9 cellular contexts compared by ENCODE assay signal in genomic region chr17:45127583-45128300, GRCh38. TPM values are rescaled to one million over a fixed set of nuclear protein-coding genes. Genes with fewer than 3 reads are reported as not detected.
A peak's percentile ranks its signal among the peaks of the same experiment; 100 is the strongest.
DNase-seq lines count a peak whose midpoint lies in the region; ATAC-seq, FAIRE-seq and TF ChIP-seq lines count a peak whose summit lies in the region.
"Had no signal": no experiment of that assay in that cellular context is flagged by ENCODE, and none has a peak within 500 bp of the region (broad histone marks: within the 10 kb centered on the region; RNA-seq: fewer than 3 reads in every experiment).

No MANE protein-coding gene starts in this region.

- FAIRE-seq in pancreas (lab: Jason Lieb, UNC) = no peak

- intact Hi-C loops in pancreas (cut with DNase I) = no loop called here
- intact Hi-C loops in posterior vena cava (cut with DNase I) = no loop called here

- TF ChIP-seq CTCF in foreskin keratinocyte (conservative IDR thresholded peaks at IDR 0.05) = no peak
- no peak for TF ChIP-seq CTCF in pancreas (IDR thresholded peaks at IDR 0.05)

- no peaks in the 10 kb centered on the region for H3K36me3 ChIP-seq in SJCRH30
- H3K36me3 ChIP-seq in pancreas = no peaks in the 10 kb centered on the region

- ATAC-seq in foreskin keratinocyte (peak; percentile 11), pancreas (peak in 2 of 4 donors; percentile 7 to 12)
- ATAC-seq: CD8-positive, alpha-beta T cell had no signal

- H3K4me1 ChIP-seq in SJCRH30 = peaks cover 36% of the 10 kb centered on the region
- H3K4me1 ChIP-seq in foreskin keratinocyte = peaks cover 44% of the 10 kb centered on the region
- peaks cover 0 to 5% (median 0%) of the 10 kb centered on the region in 3 donors for H3K4me1 ChIP-seq in pancreas

- H3K4me3 ChIP-seq in SJCRH30 (no peak overlapping the region), pancreas (no peak overlapping the region)

- DNase-seq in EH (ENCODE audit: low read depth) (peak; percentile 72), SJCRH30 (peak; percentile 51), foreskin keratinocyte (peak; percentile 48 to 68), pancreas (peak in 5 of 6 donors; percentile 36 to 75 (median 56)), SKM-1 treated with dmso at 0.1 percent for 144 hours (lab: John Stamatoyannopoulos, UW; ENCODE audit: unreplicated experiment) (no peak), posterior vena cava (ENCODE audit: low spot score) (no peak), activated gamma-delta T cell (lab: John Stamatoyannopoulos, UW) (no peak), pons (ENCODE audit: low spot score) (no peak)
- DNase-seq: CD8-positive, alpha-beta T cell had no signal

- H3K27ac ChIP-seq in SJCRH30 (peak overlapping the region; percentile 14; the same call in 1 of the 2 replicates), foreskin keratinocyte (peak overlapping the region; percentile 49), pancreas (peak overlapping the region in 3 of 4 donors; percentile 8 to 37 (median 26))

- H3K27me3 ChIP-seq in SJCRH30 (no peaks in the 10 kb centered on the region), foreskin keratinocyte (no peaks in the 10 kb centered on the region), pancreas (no peaks in the 10 kb centered on the region)

- no peaks in the 10 kb centered on the region for H3K9me3 ChIP-seq in SJCRH30 (replicated peaks)
- H3K9me3 ChIP-seq in pancreas = no peaks in the 10 kb centered on the region

- WGBS in pancreas, 2 donors = 38 to 42% methylated on average over 20 of the region's 20 CpGs

RNA-seq across cellular contexts. Expression of gene PLCD3, which starts 4.6 kb away (rescaled TPM):
- 5.8 and 8.2 TPM in 2 replicates for total RNA-seq in SJCRH30 (2014; rRNA removed; shearing (Covaris generic))
- total RNA-seq in foreskin keratinocyte = 60.8 and 63.6 TPM in 2 replicates
- 85.8 and 97.4 TPM in 2 replicates for polyA plus RNA-seq in foreskin keratinocyte
- total RNA-seq in pancreas = 1 to 10 TPM; 4.6 to 9.9 (median 8.0) TPM
- polyA plus RNA-seq in pancreas = 10 to 100 TPM in 1 of 2 donors, 1 to 10 TPM in 1; 8.2 to 10.6 TPM
- total RNA-seq in posterior vena cava = 10 to 100 TPM; 69.3 to 74.2 TPM

RNA-seq across cellular contexts. Expression of gene ACBD4, which starts 7.7 kb away (rescaled TPM):
- total RNA-seq in SJCRH30 (2014; rRNA removed; shearing (Covaris generic)) = 0.33 and 0.61 TPM in 2 replicates
- total RNA-seq in foreskin keratinocyte = 4.3 and 4.4 TPM in 2 replicates
- 4.5 TPM in 2 replicates for polyA plus RNA-seq in foreskin keratinocyte
- 10 to 100 TPM; 10.6 to 17.8 (median 12.1) TPM for total RNA-seq in pancreas
- 10 to 100 TPM; 37.3 to 39.0 TPM for polyA plus RNA-seq in pancreas
- 10 to 100 TPM; 10.8 to 12.9 TPM for total RNA-seq in posterior vena cava

RNA-seq across cellular contexts. Expression of gene HEXIM1, which starts 20.5 kb away (rescaled TPM):
- total RNA-seq in SJCRH30 (2014; rRNA removed; shearing (Covaris generic)) = 9.7 and 10.5 TPM in 2 replicates
- 23.0 and 25.6 TPM in 2 replicates for total RNA-seq in foreskin keratinocyte
- 26.7 and 27.9 TPM in 2 replicates for polyA plus RNA-seq in foreskin keratinocyte
- 10 to 100 TPM in 5 of 6 donors, 1 to 10 TPM in 1; 6.8 to 16.2 (median 12.0) TPM for total RNA-seq in pancreas
- polyA plus RNA-seq in pancreas = 10 to 100 TPM; 10.9 to 17.2 TPM
- total RNA-seq in posterior vena cava = 10 to 100 TPM; 40.6 to 46.9 TPM

RNA-seq across cellular contexts. Expression of gene HEXIM2, which starts 33.9 kb away (rescaled TPM):
- total RNA-seq in SJCRH30 (2014; rRNA removed; shearing (Covaris generic)) = 6.2 and 6.3 TPM in 2 replicates
- total RNA-seq in foreskin keratinocyte (3.7 and 5.3 TPM in 2 replicates), pancreas (1 to 10 TPM; 4.0 to 8.3 (median 6.2) TPM), posterior vena cava (1 to 10 TPM; 1.6 to 3.0 TPM)
- polyA plus RNA-seq in foreskin keratinocyte (5.7 and 6.3 TPM in 2 replicates), pancreas (10 to 100 TPM in 1 of 2 donors, 1 to 10 TPM in 1; 7.3 to 10.9 TPM)

Comparison
In these comparisons a context has a peak if more than half of its experiments do, and no peak if none do; other contexts are left out.
1. DNase-seq: peak in EH (single experiment), SJCRH30 (2 of 2), foreskin keratinocyte (2 of 2) and pancreas (5 of 6); none in SKM-1 treated with dmso at 0.1 percent for 144 hours (single experiment), posterior vena cava (single experiment), activated gamma-delta T cell (single experiment) and pons (single experiment).
2. Peak in every context shown above with its lines, with median percentiles within 50 percentile points of each other: H3K27ac ChIP-seq.